8 cellular contexts compared by ENCODE assay signal in genomic region chr12:92987362-92987761, GRCh38. TPM values are rescaled to one million over a fixed set of nuclear protein-coding genes. Genes with fewer than 3 reads are reported as not detected.
DNase-seq lines count a peak whose midpoint lies in the region; ATAC-seq and TF ChIP-seq lines count a peak whose summit lies in the region.

No MANE protein-coding gene starts in this region.

- POLR2A ChIA-PET in activated naive CD8-positive, alpha-beta T cell treated with anti-CD3 and anti-CD28 coated beads, Interleukin-2, amount 10 ng/mL, durations not matched to agents 7 days and 5 days (lab: Charles Lee): interaction anchor here (0.7 to 1.2 kb wide), 3 partner anchors 124 to 432 kb away, joined by 3 to 4 read pairs (median 3); no protein-coding TSS in a partner anchor

- H3K27ac Mint-ChIP-seq in activated T-cell treated with anti-CD3 and anti-CD28 coated beads, Interleukin-2, amount 50 U/mL, for 72 hours: peak overlapping the region; percentile 9
- no peak overlapping the region for H3K27ac Mint-ChIP-seq in activated naive CD8-positive, alpha-beta T cell treated with anti-CD3 and anti-CD28 coated beads, Interleukin-2, amount 10 ng/mL, durations not matched to agents 7 days and 5 days

- TF ChIP-seq CTCF in cardiac muscle cell (IDR thresholded peaks at IDR 0.05; ENCODE audit: low read depth, low read length): peak; percentile 48

- DNase-seq in activated T-cell treated with anti-CD3 and anti-CD28 coated beads, Interleukin-2, amount 50 U/mL, for 72 hours: peak; percentile 4 to 23
- DNase-seq in activated T-cell treated with anti-CD3 and anti-CD28 coated beads, Interleukin-2, amount 50 U/mL, for 4 hours: no peak
- DNase-seq in NCI-H345 (lab: John Stamatoyannopoulos, UW) (peak; percentile 73), cardiac muscle cell (ENCODE audit: low read depth in 1 of 2, low spot score in 1 of 2) (peak; percentile 84 to 89), pulmonary artery endothelial cell (ENCODE audit: low read depth, low spot score) (peak; percentile 55)
- DNase-seq in activated naive CD8-positive, alpha-beta T cell treated with anti-CD3 and anti-CD28 coated beads, Interleukin-2, amount 10 ng/mL, durations not matched to agents 7 days and 5 days: no peak

- H3K36me3 Mint-ChIP-seq in activated T-cell treated with anti-CD3 and anti-CD28 coated beads, Interleukin-2, amount 50 U/mL, for 72 hours (ENCODE audit: insufficient read depth in 2 of 2): peaks cover 0 to 2% of the 10 kb centered on the region in 2 donors
- H3K36me3 Mint-ChIP-seq in activated T-cell treated with anti-CD3 and anti-CD28 coated beads, Interleukin-2, amount 50 U/mL, for 4 hours (ENCODE audit: insufficient read depth): no peaks in the 10 kb centered on the region
- H3K36me3 Mint-ChIP-seq in activated naive CD8-positive, alpha-beta T cell treated with anti-CD3 and anti-CD28 coated beads, Interleukin-2, amount 10 ng/mL, durations not matched to agents 7 days and 5 days: no peaks in the 10 kb centered on the region

- peaks cover 27% of the 10 kb centered on the region for H3K4me1 ChIP-seq in cardiac muscle cell (ENCODE audit: low read depth)

- H3K4me1 Mint-ChIP-seq in activated T-cell treated with anti-CD3 and anti-CD28 coated beads, Interleukin-2, amount 50 U/mL, for 72 hours (ENCODE audit: low read depth): peaks cover 50% of the 10 kb centered on the region
- H3K4me1 Mint-ChIP-seq in activated T-cell treated with anti-CD3 and anti-CD28 coated beads, Interleukin-2, amount 50 U/mL, for 4 hours (ENCODE audit: low read depth): peaks cover 18% of the 10 kb centered on the region
- H3K4me1 Mint-ChIP-seq in activated naive CD8-positive, alpha-beta T cell treated with anti-CD3 and anti-CD28 coated beads, Interleukin-2, amount 10 ng/mL, durations not matched to agents 7 days and 5 days: peaks cover 8% of the 10 kb centered on the region

- H3K36me3 ChIP-seq in cardiac muscle cell: no peaks in the 10 kb centered on the region

- H3K27me3 ChIP-seq in cardiac muscle cell: no peaks in the 10 kb centered on the region

- H3K4me3 ChIP-seq in cardiac muscle cell: no peak overlapping the region

- no peaks in the 10 kb centered on the region for H3K27me3 Mint-ChIP-seq in activated T-cell treated with anti-CD3 and anti-CD28 coated beads, Interleukin-2, amount 50 U/mL, for 72 hours (ENCODE audit: low read depth)
- peaks cover 2% of the 10 kb centered on the region for H3K27me3 Mint-ChIP-seq in activated T-cell treated with anti-CD3 and anti-CD28 coated beads, Interleukin-2, amount 50 U/mL, for 4 hours (ENCODE audit: low read depth)
- peaks cover 6% of the 10 kb centered on the region for H3K27me3 Mint-ChIP-seq in activated naive CD8-positive, alpha-beta T cell treated with anti-CD3 and anti-CD28 coated beads, Interleukin-2, amount 10 ng/mL, durations not matched to agents 7 days and 5 days

- H3K4me3 Mint-ChIP-seq in activated T-cell treated with anti-CD3 and anti-CD28 coated beads, Interleukin-2, amount 50 U/mL, for 72 hours: peak overlapping the region; percentile 60 to 91
- H3K4me3 Mint-ChIP-seq in activated T-cell treated with anti-CD3 and anti-CD28 coated beads, Interleukin-2, amount 50 U/mL, for 4 hours: no peak overlapping the region
- H3K4me3 Mint-ChIP-seq in activated naive CD8-positive, alpha-beta T cell treated with anti-CD3 and anti-CD28 coated beads, Interleukin-2, amount 10 ng/mL, durations not matched to agents 7 days and 5 days: peak overlapping the region; percentile 5

- H3K9me3 ChIP-seq in cardiac muscle cell (ENCODE audit: low read depth): no peaks in the 10 kb centered on the region

- H3K27ac ChIP-seq in cardiac muscle cell: peak overlapping the region; percentile 73

- no peaks in the 10 kb centered on the region for H3K9me3 Mint-ChIP-seq in activated T-cell treated with anti-CD3 and anti-CD28 coated beads, Interleukin-2, amount 50 U/mL, for 72 hours
- H3K9me3 Mint-ChIP-seq in activated T-cell treated with anti-CD3 and anti-CD28 coated beads, Interleukin-2, amount 50 U/mL, for 4 hours: no peaks in the 10 kb centered on the region
- H3K9me3 Mint-ChIP-seq in activated naive CD8-positive, alpha-beta T cell treated with anti-CD3 and anti-CD28 coated beads, Interleukin-2, amount 10 ng/mL, durations not matched to agents 7 days and 5 days: no peaks in the 10 kb centered on the region

- no peak for ATAC-seq in activated T-cell treated with anti-CD3 and anti-CD28 coated beads, Interleukin-2, amount 50 U/mL, for 72 hours (replicated peaks in 1 of 2)
- no peak for ATAC-seq in activated T-cell treated with anti-CD3 and anti-CD28 coated beads, Interleukin-2, amount 50 U/mL, for 4 hours
- ATAC-seq in HG03025 (IDR thresholded peaks at IDR 0.05; ENCODE audit: low FRiP score, unreplicated experiment): peak; percentile 35
- ATAC-seq in activated naive CD8-positive, alpha-beta T cell treated with anti-CD3 and anti-CD28 coated beads, Interleukin-2, amount 10 ng/mL, durations not matched to agents 7 days and 5 days (ENCODE audit: low read depth): peak; percentile 46
- ATAC-seq in HG03571 (IDR thresholded peaks at IDR 0.05; ENCODE audit: unreplicated experiment): no peak

RNA-seq across cellular contexts. Expression of gene EEA1, which starts 58.3 kb away (rescaled TPM):
- 10 to 100 TPM; 17.6 to 20.1 TPM for total RNA-seq in activated T-cell treated with anti-CD3 and anti-CD28 coated beads, Interleukin-2, amount 50 U/mL, for 72 hours
- 10 to 100 TPM; 20.1 to 25.7 (median 23.6) TPM for total RNA-seq in activated T-cell treated with anti-CD3 and anti-CD28 coated beads, Interleukin-2, amount 50 U/mL, for 4 hours
- 10 to 100 TPM; 15.4 to 16.0 TPM for total RNA-seq in activated naive CD8-positive, alpha-beta T cell treated with anti-CD3 and anti-CD28 coated beads, Interleukin-2, amount 10 ng/mL, durations not matched to agents 7 days and 5 days
- total RNA-seq in cardiac muscle cell: 9.8 and 10.6 TPM in 2 replicates
- polyA plus RNA-seq in cardiac muscle cell: 32.9 and 34.4 TPM in 2 replicates
- 18.9 and 31.6 TPM in 2 replicates for total RNA-seq in pulmonary artery endothelial cell

Comparison
In these comparisons a context has a peak if more than half of its experiments do, and no peak if none do; other contexts are left out.
1. DNase-seq: peak in activated T-cell treated with anti-CD3 and anti-CD28 coated beads, Interleukin-2, amount 50 U/mL, for 72 hours (2 of 2), NCI-H345 (single experiment), cardiac muscle cell (2 of 2) and pulmonary artery endothelial cell (single experiment); none in activated T-cell treated with anti-CD3 and anti-CD28 coated beads, Interleukin-2, amount 50 U/mL, for 4 hours (single experiment) and activated naive CD8-positive, alpha-beta T cell treated with anti-CD3 and anti-CD28 coated beads, Interleukin-2, amount 10 ng/mL, durations not matched to agents 7 days and 5 days (single experiment).
2. ATAC-seq: peak in HG03025 (single experiment) and activated naive CD8-positive, alpha-beta T cell treated with anti-CD3 and anti-CD28 coated beads, Interleukin-2, amount 10 ng/mL, durations not matched to agents 7 days and 5 days (single experiment); none in activated T-cell treated with anti-CD3 and anti-CD28 coated beads, Interleukin-2, amount 50 U/mL, for 72 hours (0 of 2), activated T-cell treated with anti-CD3 and anti-CD28 coated beads, Interleukin-2, amount 50 U/mL, for 4 hours (0 of 2) and HG03571 (single experiment).